11 cellular contexts compared by ENCODE assay signal in the genomic region with DNA sequence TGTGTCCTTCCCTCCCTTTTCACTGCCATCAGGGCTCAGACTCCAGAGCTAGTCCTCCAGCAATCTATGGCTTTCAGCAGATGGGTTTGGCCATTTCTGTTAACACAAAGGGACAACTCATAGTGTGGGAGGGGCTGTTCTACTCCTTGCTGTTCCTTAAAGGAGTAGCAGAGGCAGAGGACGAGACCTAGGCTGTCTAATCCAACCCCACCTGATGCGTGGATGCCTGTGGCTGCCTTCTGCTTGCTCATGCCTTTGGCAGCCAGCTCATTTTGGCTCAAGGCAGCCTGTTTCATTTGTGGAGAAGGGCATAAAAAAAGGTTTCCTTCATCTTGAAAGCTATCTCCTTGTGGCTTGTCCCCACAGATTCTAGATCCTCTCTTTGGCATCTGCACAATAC. TPM values are rescaled to one million over a fixed set of nuclear protein-coding genes. Genes with fewer than 3 reads are reported as not detected.
DNase-seq lines count a peak whose midpoint lies in the region; ATAC-seq and TF ChIP-seq lines count a peak whose summit lies in the region.
"Had no signal": no experiment of that assay in that cellular context is flagged by ENCODE, and none has a peak within 500 bp of the region (broad histone marks: within the 10 kb centered on the region; RNA-seq: fewer than 3 reads in every experiment).

No MANE protein-coding gene starts in this region.

- peak overlapping the region; percentile 63 for H3K18ac ChIP-seq in H9 (ENCODE audit: insufficient read length, low read depth, low read length)

- peak overlapping the region; percentile 76 for H2BK12ac ChIP-seq in H9 (ENCODE audit: insufficient read length, low read depth, low read length)

- no peaks in the 10 kb centered on the region for H3K23me2 ChIP-seq in H9 (ENCODE audit: insufficient read length, low read depth, low read length, poor library complexity, severe bottlenecking)

- H3K4me1 ChIP-seq in H9 (ENCODE audit: insufficient read depth, low read length), result peaks cover 7% of the 10 kb centered on the region; the same call in 1 of the 2 replicates
- H3K4me1 ChIP-seq: psoas muscle had no signal

- H3K36me3 Mint-ChIP-seq in H9 (ENCODE audit: insufficient read depth in 1 of 3, low read depth in 3 of 3), result peaks cover 0 to 9% (median 5%) of the 10 kb centered on the region in 3 experiments; a peak in 4 of 7 replicates

- no CpG with 5 or more reads among the region's 2 CpGs for WGBS in H9 (ENCODE audit: extremely low coverage, insufficient read length, low lambda C conversion rate)

- H3K9me3 Mint-ChIP-seq in H9, result peaks cover 5% of the 10 kb centered on the region in 2 experiments; a peak in 3 of 5 replicates

- no peak overlapping the region for H2BK15ac ChIP-seq in H9 (ENCODE audit: low read depth, low read length)

- H3K23ac ChIP-seq in H9 (ENCODE audit: insufficient read length, low read depth, low read length), result no peak overlapping the region

- no peak overlapping the region for H3K27ac ChIP-seq in H9 (ENCODE audit: insufficient read length, low read depth, low read length)
- H3K27ac ChIP-seq: psoas muscle had no signal

- no peak overlapping the region for H2BK20ac ChIP-seq in H9 (ENCODE audit: low read depth, low read length, poor library complexity, severe bottlenecking)

- H4K8ac ChIP-seq in H9 (replicated peaks; ENCODE audit: insufficient read length, low read depth, low read length), result no peak overlapping the region

- no peaks in the 10 kb centered on the region for H3K27me3 ChIP-seq in H9 (ENCODE audit: insufficient read depth, low read length)

- H3K4me3 ChIP-seq in fibroblast of villous mesenchyme (ENCODE audit: low read depth, low read length), result no peak overlapping the region
- H3K4me3 ChIP-seq: psoas muscle had no signal

- peak overlapping the region; percentile 33 for H2AFZ ChIP-seq in H9 (ENCODE audit: low read length)

- DNase-seq in H9 (peak; percentile 39), T1000 (lab: John Stamatoyannopoulos, UW) (peak; percentile 43), fibroblast of villous mesenchyme (ENCODE audit: low read depth) (peak; percentile 76), stromal cell of bone marrow (ENCODE audit: low read depth) (peak; percentile 65), GF-D8 (lab: John Stamatoyannopoulos, UW) (no peak), NCI-H1417 (lab: John Stamatoyannopoulos, UW) (no peak), amygdala (lab: John Stamatoyannopoulos, UW) (no peak)
- DNase-seq: NCI-H1436 treated with DMSO at 0.1 percent for 48 hours, psoas muscle, Right ventricle myocardium superior had no signal

- ATAC-seq in GM21786 (IDR thresholded peaks at IDR 0.05; ENCODE audit: unreplicated experiment), result no peak
- ATAC-seq: psoas muscle had no signal

- H3K4ac ChIP-seq in H9 (ENCODE audit: low read depth, low read length), result no peak overlapping the region

- H4K91ac ChIP-seq in H9 (ENCODE audit: insufficient read length, low read depth, low read length), result no peak overlapping the region

- H3T11ph ChIP-seq in H9 (ENCODE audit: low read length), result no peak overlapping the region

- no peak overlapping the region for H3K4me3 Mint-ChIP-seq in H9

- no peak overlapping the region for H3K9ac ChIP-seq in H9 (ENCODE audit: extremely low read depth, insufficient read length, low read length)

- no peak overlapping the region for H2BK5ac ChIP-seq in H9 (ENCODE audit: insufficient read length, low read length)

- H3K56ac ChIP-seq in H9 (ENCODE audit: insufficient read length, low read depth, low read length), result no peak overlapping the region

- no peaks in the 10 kb centered on the region for H3K9me3 ChIP-seq in H9 (ENCODE audit: control insufficient read depth, low read depth, low read length)
- H3K9me3 ChIP-seq: psoas muscle had no signal

- H2BK120ac ChIP-seq in H9 (ENCODE audit: low read depth, low read length, poor library complexity, severe bottlenecking), result no peak overlapping the region

- peak overlapping the region in 1 of 3 experiments; percentile 43; a peak in 2 of 7 replicates for H3K27ac Mint-ChIP-seq in H9

- peak overlapping the region; percentile 8; the same call in 1 of the 2 replicates for H3K14ac ChIP-seq in H9 (ENCODE audit: insufficient read depth, low read length)

- H3K4me1 Mint-ChIP-seq in H9, result peaks cover 39 to 42% of the 10 kb centered on the region in 2 experiments

- H3K79me2 ChIP-seq in H9 (ENCODE audit: insufficient read depth, low read length), result no peaks in the 10 kb centered on the region

- H3K27me3 Mint-ChIP-seq in H9 (ENCODE audit: low read depth), result no peaks in the 10 kb centered on the region; the same call in 1 of the 2 replicates

- TF ChIP-seq CTCF in H9 (conservative IDR thresholded peaks at IDR 0.05) (no peak), fibroblast of villous mesenchyme (IDR thresholded peaks at IDR 0.05; ENCODE audit: insufficient read depth, low read depth, low read length) (no peak)

- no peaks in the 10 kb centered on the region for H4K20me1 ChIP-seq in H9 (ENCODE audit: control insufficient read depth, insufficient read depth, insufficient read length)

- H4K5ac ChIP-seq in H9 (ENCODE audit: insufficient read length, low read depth, low read length), result no peak overlapping the region

- no peak overlapping the region for H3K4me2 ChIP-seq in H9 (ENCODE audit: insufficient read depth, insufficient read length, low read length)

- no peak overlapping the region for H2AK5ac ChIP-seq in H9 (ENCODE audit: insufficient read length, low read length)

- no peaks in the 10 kb centered on the region for H3K79me1 ChIP-seq in H9 (ENCODE audit: insufficient read depth, low read depth, low read length, poor library complexity, severe bottlenecking)

RNA-seq across cellular contexts. Expression of a gene that starts 27.0 kb away (rescaled TPM):
- total RNA-seq in H9 (2021) (18.2 and 19.9 TPM in 2 replicates), fibroblast of villous mesenchyme (2.6 and 6.0 TPM in 2 replicates)

RNA-seq across cellular contexts. Expression of a gene that starts 58.6 kb away (rescaled TPM):
- 255 and 268 TPM in 2 replicates for total RNA-seq in H9 (2021)
- 541 and 671 TPM in 2 replicates for total RNA-seq in fibroblast of villous mesenchyme

Comparison
In these comparisons a context has a peak if more than half of its experiments do, and no peak if none do; other contexts are left out.
1. DNase-seq: peak in H9 (single experiment), T1000 (single experiment), fibroblast of villous mesenchyme (single experiment) and stromal cell of bone marrow (single experiment); none in GF-D8 (single experiment), NCI-H1417 (0 of 3) and amygdala (0 of 56).